Comparison of ENCODE assay signal across 11 cellular contexts in the genomic region with DNA sequence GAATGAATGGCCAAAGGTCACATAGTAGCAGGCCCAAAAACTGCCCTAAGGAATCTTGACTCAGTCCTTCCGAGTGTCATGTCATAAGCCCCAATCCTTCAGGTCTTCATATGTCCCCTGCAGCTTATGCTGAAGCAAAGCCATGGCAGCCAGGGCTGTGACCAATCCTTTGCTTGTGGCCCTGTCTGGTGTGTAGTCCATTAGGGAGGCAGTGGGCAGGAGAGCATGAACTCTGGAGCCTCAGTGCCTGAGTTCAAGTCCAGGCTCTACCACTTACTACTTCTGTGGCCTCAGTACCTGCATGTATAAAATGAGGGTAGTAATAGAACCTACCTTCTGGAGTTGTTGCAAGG. TPM values are rescaled to one million over a fixed set of nuclear protein-coding genes. Genes with fewer than 3 reads are reported as not detected.
DNase-seq lines count a peak whose midpoint lies in the region; ATAC-seq, FAIRE-seq and TF ChIP-seq lines count a peak whose summit lies in the region.
"Had no signal": no experiment of that assay in that cellular context is flagged by ENCODE, and none has a peak within 500 bp of the region (broad histone marks: within the 10 kb centered on the region; RNA-seq: fewer than 3 reads in every experiment).

No MANE protein-coding gene starts in this region.

- WGBS in mesodermal cell (ENCODE audit: insufficient coverage in 2 of 2), 2 experiments: 88 to 90% methylated on average over 1 of the region's 1 CpG

- H3K4me3 Mint-ChIP-seq in activated naive CD4-positive, alpha-beta T cell treated with anti-CD3 and anti-CD28 coated beads, Interleukin-2, amount 50 U/mL, for 24 hours: peak overlapping the region; percentile 61
- no peak overlapping the region for H3K4me3 Mint-ChIP-seq in astrocyte (ENCODE audit: unreplicated experiment)

- H3K4me1 ChIP-seq in astrocyte (ENCODE audit: insufficient read depth, low read length) (peaks cover 54% of the 10 kb centered on the region), mesodermal cell (ENCODE audit: control insufficient read depth, insufficient read depth, low read length, poor library complexity, severe bottlenecking) (peaks cover 59% of the 10 kb centered on the region), tibial artery (peaks cover 3 to 97% (median 93%) of the 10 kb centered on the region in 4 donors)

- DNase-seq in activated naive CD4-positive, alpha-beta T cell (lab: John Stamatoyannopoulos, UW): no peak
- DNase-seq in astrocyte (ENCODE audit: low read depth): no peak
- peak in 1 of 2 donors; percentile 57 for DNase-seq in tibial artery
- no peak for DNase-seq in mucosa of gallbladder (ENCODE audit: low spot score)
- DNase-seq: AML-193 had no signal

- peaks cover 79% of the 10 kb centered on the region for H3K79me2 ChIP-seq in astrocyte (ENCODE audit: insufficient read depth, low read length)

- TF ChIP-seq CTCF in astrocyte (IDR thresholded peaks at IDR 0.05; ENCODE audit: insufficient read depth, low read depth, low read length) (no peak), tibial artery (IDR thresholded peaks at IDR 0.05) (no peak)

- H3K36me3 ChIP-seq in astrocyte (ENCODE audit: insufficient read depth, low read length) (peaks cover 7% of the 10 kb centered on the region), mesodermal cell (ENCODE audit: control insufficient read depth, insufficient read depth, low read length) (peaks cover 39% of the 10 kb centered on the region), tibial artery (peaks cover 16 to 23% (median 22%) of the 10 kb centered on the region in 3 donors)

- peaks cover 35% of the 10 kb centered on the region for H4K20me1 ChIP-seq in astrocyte (ENCODE audit: insufficient read depth, low read length)

- intact Hi-C loops in tibial artery (cut with DNase I; ENCODE audit: low total_unique reads): loop anchor here (5.0 kb wide), 1 partner anchor 42 kb away; no protein-coding TSS in a partner anchor

- H3K4me1 Mint-ChIP-seq in activated naive CD4-positive, alpha-beta T cell treated with anti-CD3 and anti-CD28 coated beads, Interleukin-2, amount 50 U/mL, for 24 hours: peaks cover 32% of the 10 kb centered on the region
- peaks cover 60% of the 10 kb centered on the region for H3K4me1 Mint-ChIP-seq in astrocyte (ENCODE audit: low read depth, unreplicated experiment)

- no peaks in the 10 kb centered on the region for H3K27me3 ChIP-seq in astrocyte (ENCODE audit: insufficient read depth, low read length)
- H3K27me3 ChIP-seq in tibial artery: no peaks in the 10 kb centered on the region
- H3K27me3 ChIP-seq: SJSA1 had no signal

- FAIRE-seq in astrocyte (lab: Jason Lieb, UNC): no peak

- H3K27me3 Mint-ChIP-seq in activated naive CD4-positive, alpha-beta T cell treated with anti-CD3 and anti-CD28 coated beads, Interleukin-2, amount 50 U/mL, for 24 hours: no peaks in the 10 kb centered on the region
- H3K27me3 Mint-ChIP-seq in astrocyte (ENCODE audit: low read depth, unreplicated experiment): no peaks in the 10 kb centered on the region

- no peak overlapping the region for H3K9ac ChIP-seq in astrocyte (ENCODE audit: low read length)

- no peak overlapping the region for H2AFZ ChIP-seq in astrocyte (ENCODE audit: low read depth, low read length)

- ATAC-seq in GM19351 (IDR thresholded peaks at IDR 0.05; ENCODE audit: unreplicated experiment): no peak
- ATAC-seq in GM21515 (IDR thresholded peaks at IDR 0.05; ENCODE audit: unreplicated experiment): no peak
- ATAC-seq: left lobe of liver had no signal

- no peak overlapping the region for H3K4me3 ChIP-seq in astrocyte (ENCODE audit: insufficient read depth, low read depth, low read length)
- no peak overlapping the region for H3K4me3 ChIP-seq in mesodermal cell (ENCODE audit: extremely low read depth, insufficient read depth, low read length, poor library complexity, severe bottlenecking)
- H3K4me3 ChIP-seq in tibial artery: no peak overlapping the region
- H3K4me3 ChIP-seq: SJSA1 had no signal

- no peak overlapping the region for H3K27ac Mint-ChIP-seq in activated naive CD4-positive, alpha-beta T cell treated with anti-CD3 and anti-CD28 coated beads, Interleukin-2, amount 50 U/mL, for 24 hours
- peak overlapping the region; percentile 49 for H3K27ac Mint-ChIP-seq in astrocyte (ENCODE audit: unreplicated experiment)

- no peaks in the 10 kb centered on the region for H3K9me3 Mint-ChIP-seq in activated naive CD4-positive, alpha-beta T cell treated with anti-CD3 and anti-CD28 coated beads, Interleukin-2, amount 50 U/mL, for 24 hours
- no peaks in the 10 kb centered on the region for H3K9me3 Mint-ChIP-seq in astrocyte (ENCODE audit: unreplicated experiment)

- H3K27ac ChIP-seq in astrocyte (ENCODE audit: low read depth, low read length) (no peak overlapping the region), mesodermal cell (ENCODE audit: low read depth, low read length, severe bottlenecking) (peak overlapping the region; percentile 69), tibial artery (peak overlapping the region; percentile 88 to 91)
- H3K27ac ChIP-seq: SJSA1 had no signal

- no peak overlapping the region for H3K4me2 ChIP-seq in astrocyte (ENCODE audit: low read length)

- H3K36me3 Mint-ChIP-seq in activated naive CD4-positive, alpha-beta T cell treated with anti-CD3 and anti-CD28 coated beads, Interleukin-2, amount 50 U/mL, for 24 hours: no peaks in the 10 kb centered on the region
- H3K36me3 Mint-ChIP-seq in astrocyte (ENCODE audit: low read depth, unreplicated experiment): peaks cover 20% of the 10 kb centered on the region

- H3K9me3 ChIP-seq in astrocyte (ENCODE audit: insufficient read depth, low read depth, low read length) (no peaks in the 10 kb centered on the region), mesodermal cell (ENCODE audit: control insufficient read depth, low read length) (no peaks in the 10 kb centered on the region), tibial artery (no peaks in the 10 kb centered on the region)
- H3K9me3 ChIP-seq: SJSA1 had no signal

RNA-seq across cellular contexts. Expression of a gene that starts 20.3 kb away (rescaled TPM):
- 84.1 and 98.6 TPM in 2 replicates for total RNA-seq in astrocyte
- 46.7 TPM for polyA plus RNA-seq in mesodermal cell (2013, experiment 1 of 2)
- polyA plus RNA-seq in mesodermal cell (2013, experiment 2 of 2): 42.4 TPM
- total RNA-seq in mucosa of gallbladder: 101 TPM
